ENCODE assay signal across 16 cellular contexts in genomic region chr3:143769663-143770062, GRCh38.
DNase-seq lines count a peak whose midpoint lies in the region; TF ChIP-seq lines count a peak whose summit lies in the region.
"Had no signal": no experiment of that assay in that cellular context is flagged by ENCODE, and none has a peak within 500 bp of the region (broad histone marks: within the 10 kb centered on the region; RNA-seq: fewer than 3 reads in every experiment).

No MANE protein-coding gene starts in this region.

- H3K36me3 ChIP-seq in MG63 (no peaks in the 10 kb centered on the region), rectal smooth muscle tissue (ENCODE audit: control insufficient read depth, insufficient read depth, low read length) (no peaks in the 10 kb centered on the region)

- no peak for TF ChIP-seq CTCF in dorsolateral prefrontal cortex (IDR thresholded peaks at IDR 0.05 in 54 of 56, conservative IDR thresholded peaks at IDR 0.05 in 2 of 56; ENCODE audit: low read depth in 1 of 56, partially characterized antibody in 56 of 56)

- no peak overlapping the region for H3K9ac ChIP-seq in rectal smooth muscle tissue (ENCODE audit: low read length)

- H3K27me3 ChIP-seq in MG63 (no peaks in the 10 kb centered on the region), rectal smooth muscle tissue (ENCODE audit: control insufficient read depth, insufficient read depth, low read length) (no peaks in the 10 kb centered on the region), dorsolateral prefrontal cortex (no peaks in the 10 kb centered on the region)

- H3K4me1 ChIP-seq in rectal smooth muscle tissue (ENCODE audit: control insufficient read depth, insufficient read depth, low read length), result peaks cover 17% of the 10 kb centered on the region
- H3K4me1 ChIP-seq: A549 had no signal

- no peaks in the 10 kb centered on the region for H3K9me3 ChIP-seq in MG63
- H3K9me3 ChIP-seq: A549 had no signal

- DNase-seq in NCI-H146 (lab: John Stamatoyannopoulos, UW) (peak; percentile 37), NCI-H146 treated with DMSO at 0.1 percent for 48 hours (lab: John Stamatoyannopoulos, UW; ENCODE audit: unreplicated experiment) (no peak), MG63 (peak; percentile 23), dedifferentiated amniotic fluid mesenchymal stem cell (ENCODE audit: extremely low spot score) (peak; percentile 32), dorsolateral prefrontal cortex (no peak), GF-D8 (lab: John Stamatoyannopoulos, UW) (no peak), COLO668 (lab: John Stamatoyannopoulos, UW; ENCODE audit: unreplicated experiment) (no peak)
- DNase-seq: activated CD4-positive, alpha-beta T cell treated with anti-CD3 and anti-CD28 coated beads for 48 hours; caudate nucleus; effector memory CD4-positive, alpha-beta T cell; HFFc6; immature natural killer cell; stimulated activated CD8-positive, alpha-beta memory T cell treated with anti-CD3 and anti-CD28 coated beads, Interleukin-4, amount 100 ng/mL, for 48 hours; T-helper 9 cell had no signal

- H3K4me3 ChIP-seq in MG63 (no peak overlapping the region), rectal smooth muscle tissue (ENCODE audit: low read length) (no peak overlapping the region), dorsolateral prefrontal cortex (no peak overlapping the region)
- H3K4me3 ChIP-seq: A549 had no signal

- intact Hi-C loops in dorsolateral prefrontal cortex (cut with DNase I), result loop anchor here (10.0 kb wide), 2 partner anchors 125 to 185 kb away; no protein-coding TSS in a partner anchor

- H3K27ac ChIP-seq in rectal smooth muscle tissue (ENCODE audit: low read depth, low read length) (peak overlapping the region; percentile 38), dorsolateral prefrontal cortex (no peak overlapping the region)
- H3K27ac ChIP-seq: A549 had no signal

Comparison
In these comparisons a context has a peak if more than half of its experiments do, and no peak if none do; other contexts are left out.
1. DNase-seq: peak in NCI-H146 (single experiment), MG63 (single experiment) and dedifferentiated amniotic fluid mesenchymal stem cell (single experiment); none in NCI-H146 treated with DMSO at 0.1 percent for 48 hours (single experiment), dorsolateral prefrontal cortex (0 of 10), GF-D8 (single experiment) and COLO668 (single experiment).